ENCODE assay signal across 8 cellular contexts in the genomic region with DNA sequence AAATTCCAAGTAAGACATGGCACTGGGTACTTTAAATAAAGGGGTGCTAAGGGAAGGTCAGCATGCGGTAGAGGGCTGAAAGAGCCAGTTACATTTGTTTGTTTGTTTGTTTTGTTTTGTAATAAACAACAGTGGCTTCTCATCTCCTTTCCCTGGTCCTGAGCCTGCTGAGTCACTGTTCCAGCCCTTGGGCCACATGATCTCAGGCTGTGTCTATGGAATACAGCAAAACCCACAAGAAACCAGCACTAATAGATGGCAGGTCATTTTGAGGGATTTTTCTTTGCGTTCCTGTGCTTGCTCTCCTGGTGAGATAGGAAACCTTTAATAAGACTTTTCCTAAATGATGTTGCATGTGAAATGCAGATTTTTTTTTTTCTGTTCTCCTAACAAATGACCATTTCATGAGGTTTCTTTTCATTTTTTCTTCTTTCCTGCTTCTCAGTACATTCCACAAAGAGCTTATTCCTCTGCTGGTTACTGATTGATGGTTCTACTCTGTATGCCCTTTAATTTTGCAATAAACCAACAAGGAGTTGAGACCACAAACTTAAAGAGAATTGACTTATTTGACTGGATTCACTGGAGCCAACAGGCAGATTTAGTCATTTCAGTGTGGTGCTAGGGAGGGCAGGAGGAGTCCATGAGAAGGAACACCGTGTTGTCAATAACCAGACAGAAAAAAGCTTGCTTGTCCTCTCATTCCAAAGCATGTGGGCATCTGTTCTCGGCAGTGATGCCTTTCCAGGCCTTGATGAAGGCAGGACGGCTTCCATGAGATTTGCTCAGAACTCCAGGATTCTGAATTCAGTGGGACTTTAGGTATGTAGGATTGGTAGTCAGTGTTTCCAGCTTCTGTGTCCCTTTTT.
DNase-seq lines count a peak whose midpoint lies in the region; ATAC-seq and TF ChIP-seq lines count a peak whose summit lies in the region.

No MANE protein-coding gene starts in this region.

- H4K20me1 ChIP-seq in fibroblast of lung (ENCODE audit: control insufficient read depth, extremely low read depth, insufficient read depth, low read length), result no peaks in the 10 kb centered on the region

- TF ChIP-seq POLR2A in esophagus squamous epithelium (IDR thresholded peaks at IDR 0.05), result no peak

- peak; percentile 48 for ATAC-seq in sciatic nerve

- WGBS in esophagus squamous epithelium, 2 donors, result 85 to 89% methylated on average over 5 of the region's 5 CpGs

- H2AFZ ChIP-seq in fibroblast of lung (ENCODE audit: low read length), result no peak overlapping the region

- DNase-seq in RPMI7951 (ENCODE audit: low read depth), result peak; percentile 81
- DNase-seq in fibroblast of lung (ENCODE audit: low read depth in 2 of 2), result peak; percentile 77 to 85
- no peak for DNase-seq in sciatic nerve (ENCODE audit: low spot score)
- no peak for DNase-seq in esophagus squamous epithelium (lab: John Stamatoyannopoulos, UW)
- DNase-seq in cerebellar nuclear complex (lab: John Stamatoyannopoulos, UW), result no peak
- DNase-seq in dermis blood vessel endothelial cell, result no peak
- no peak for DNase-seq in NCI-H2196 treated with DMSO at 0.1 percent for 48 hours (lab: John Stamatoyannopoulos, UW; ENCODE audit: unreplicated experiment)

- no peaks in the 10 kb centered on the region for H3K79me2 ChIP-seq in fibroblast of lung (ENCODE audit: control insufficient read depth, insufficient read depth, low read length)

- H3K9me3 ChIP-seq in fibroblast of lung (ENCODE audit: control insufficient read depth, insufficient read depth, low read depth, low read length) (no peaks in the 10 kb centered on the region), esophagus squamous epithelium (no peaks in the 10 kb centered on the region)

- no peak overlapping the region for H3K4me2 ChIP-seq in fibroblast of lung (ENCODE audit: extremely low read depth, insufficient read depth, low read length)

- H3K4me1 ChIP-seq in fibroblast of lung (ENCODE audit: control insufficient read depth, extremely low read depth, insufficient read depth, low read length) (no peaks in the 10 kb centered on the region), esophagus squamous epithelium (peaks cover 4 to 31% (median 13%) of the 10 kb centered on the region in 3 donors)

- intact Hi-C loops in sciatic nerve (cut with DNase I) (no loop called here), esophagus squamous epithelium (cut with DNase I) (no loop called here)

- TF ChIP-seq CTCF in GM12875 (IDR thresholded peaks at IDR 0.05; ENCODE audit: borderline replicate concordance, insufficient read depth, low read depth, low read length), result no peak
- TF ChIP-seq CTCF in fibroblast of lung (conservative IDR thresholded peaks at IDR 0.05 in 1 of 2, IDR thresholded peaks at IDR 0.05 in 1 of 2; ENCODE audit: low read depth in 1 of 2, low read length in 2 of 2), result no peak
- no peak for TF ChIP-seq CTCF in esophagus squamous epithelium (IDR thresholded peaks at IDR 0.05)

- H3K36me3 ChIP-seq in fibroblast of lung (ENCODE audit: control insufficient read depth, insufficient read depth, low read length) (no peaks in the 10 kb centered on the region), esophagus squamous epithelium (no peaks in the 10 kb centered on the region)

- H3K4me3 ChIP-seq in GM12875 (ENCODE audit: low read depth, low read length), result peak overlapping the region; percentile 23
- no peak overlapping the region for H3K4me3 ChIP-seq in fibroblast of lung (replicated peaks in 1 of 4; ENCODE audit: control extremely low read depth in 1 of 4, insufficient read depth in 1 of 4, low read depth in 3 of 4, low read length in 4 of 4)
- no peak overlapping the region for H3K4me3 ChIP-seq in esophagus squamous epithelium

- no peaks in the 10 kb centered on the region for H3K27me3 ChIP-seq in fibroblast of lung (ENCODE audit: control insufficient read depth, insufficient read depth, low read length)
- H3K27me3 ChIP-seq in esophagus squamous epithelium, result no peaks in the 10 kb centered on the region

- H3K27ac ChIP-seq in fibroblast of lung (ENCODE audit: insufficient read depth, low read length), result no peak overlapping the region
- H3K27ac ChIP-seq in esophagus squamous epithelium, result peak overlapping the region in 2 of 4 donors; percentile 6 to 12

- no peak overlapping the region for H3K9ac ChIP-seq in fibroblast of lung (ENCODE audit: insufficient read depth, low read length)

Comparison
In these comparisons a context has a peak if more than half of its experiments do, and no peak if none do; other contexts are left out.
1. DNase-seq: peak in RPMI7951 (single experiment) and fibroblast of lung (2 of 2); none in sciatic nerve (single experiment), esophagus squamous epithelium (single experiment), cerebellar nuclear complex (0 of 2), dermis blood vessel endothelial cell (single experiment) and NCI-H2196 treated with DMSO at 0.1 percent for 48 hours (single experiment).